In genomic region chrX:38327007-38327774, GRCh38 we compare ENCODE assay signal across 1 cellular context.
A peak's percentile ranks its signal among the peaks of the same experiment; 100 is the strongest.
TF ChIP-seq lines count a peak whose summit lies in the region.

A gene with protein sequence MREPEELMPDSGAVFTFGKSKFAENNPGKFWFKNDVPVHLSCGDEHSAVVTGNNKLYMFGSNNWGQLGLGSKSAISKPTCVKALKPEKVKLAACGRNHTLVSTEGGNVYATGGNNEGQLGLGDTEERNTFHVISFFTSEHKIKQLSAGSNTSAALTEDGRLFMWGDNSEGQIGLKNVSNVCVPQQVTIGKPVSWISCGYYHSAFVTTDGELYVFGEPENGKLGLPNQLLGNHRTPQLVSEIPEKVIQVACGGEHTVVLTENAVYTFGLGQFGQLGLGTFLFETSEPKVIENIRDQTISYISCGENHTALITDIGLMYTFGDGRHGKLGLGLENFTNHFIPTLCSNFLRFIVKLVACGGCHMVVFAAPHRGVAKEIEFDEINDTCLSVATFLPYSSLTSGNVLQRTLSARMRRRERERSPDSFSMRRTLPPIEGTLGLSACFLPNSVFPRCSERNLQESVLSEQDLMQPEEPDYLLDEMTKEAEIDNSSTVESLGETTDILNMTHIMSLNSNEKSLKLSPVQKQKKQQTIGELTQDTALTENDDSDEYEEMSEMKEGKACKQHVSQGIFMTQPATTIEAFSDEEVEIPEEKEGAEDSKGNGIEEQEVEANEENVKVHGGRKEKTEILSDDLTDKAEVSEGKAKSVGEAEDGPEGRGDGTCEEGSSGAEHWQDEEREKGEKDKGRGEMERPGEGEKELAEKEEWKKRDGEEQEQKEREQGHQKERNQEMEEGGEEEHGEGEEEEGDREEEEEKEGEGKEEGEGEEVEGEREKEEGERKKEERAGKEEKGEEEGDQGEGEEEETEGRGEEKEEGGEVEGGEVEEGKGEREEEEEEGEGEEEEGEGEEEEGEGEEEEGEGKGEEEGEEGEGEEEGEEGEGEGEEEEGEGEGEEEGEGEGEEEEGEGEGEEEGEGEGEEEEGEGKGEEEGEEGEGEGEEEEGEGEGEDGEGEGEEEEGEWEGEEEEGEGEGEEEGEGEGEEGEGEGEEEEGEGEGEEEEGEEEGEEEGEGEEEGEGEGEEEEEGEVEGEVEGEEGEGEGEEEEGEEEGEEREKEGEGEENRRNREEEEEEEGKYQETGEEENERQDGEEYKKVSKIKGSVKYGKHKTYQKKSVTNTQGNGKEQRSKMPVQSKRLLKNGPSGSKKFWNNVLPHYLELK (minus strand): TSS chrX:38327509. CDS start chrX:38327367, 142 bp downstream.

TF ChIP-seq in K562, 482 proteins besides CTCF, POLR2A, EP300 and RAD21 (continued from another document and continues in another):
- TF ChIP-seq, protein P1, sequence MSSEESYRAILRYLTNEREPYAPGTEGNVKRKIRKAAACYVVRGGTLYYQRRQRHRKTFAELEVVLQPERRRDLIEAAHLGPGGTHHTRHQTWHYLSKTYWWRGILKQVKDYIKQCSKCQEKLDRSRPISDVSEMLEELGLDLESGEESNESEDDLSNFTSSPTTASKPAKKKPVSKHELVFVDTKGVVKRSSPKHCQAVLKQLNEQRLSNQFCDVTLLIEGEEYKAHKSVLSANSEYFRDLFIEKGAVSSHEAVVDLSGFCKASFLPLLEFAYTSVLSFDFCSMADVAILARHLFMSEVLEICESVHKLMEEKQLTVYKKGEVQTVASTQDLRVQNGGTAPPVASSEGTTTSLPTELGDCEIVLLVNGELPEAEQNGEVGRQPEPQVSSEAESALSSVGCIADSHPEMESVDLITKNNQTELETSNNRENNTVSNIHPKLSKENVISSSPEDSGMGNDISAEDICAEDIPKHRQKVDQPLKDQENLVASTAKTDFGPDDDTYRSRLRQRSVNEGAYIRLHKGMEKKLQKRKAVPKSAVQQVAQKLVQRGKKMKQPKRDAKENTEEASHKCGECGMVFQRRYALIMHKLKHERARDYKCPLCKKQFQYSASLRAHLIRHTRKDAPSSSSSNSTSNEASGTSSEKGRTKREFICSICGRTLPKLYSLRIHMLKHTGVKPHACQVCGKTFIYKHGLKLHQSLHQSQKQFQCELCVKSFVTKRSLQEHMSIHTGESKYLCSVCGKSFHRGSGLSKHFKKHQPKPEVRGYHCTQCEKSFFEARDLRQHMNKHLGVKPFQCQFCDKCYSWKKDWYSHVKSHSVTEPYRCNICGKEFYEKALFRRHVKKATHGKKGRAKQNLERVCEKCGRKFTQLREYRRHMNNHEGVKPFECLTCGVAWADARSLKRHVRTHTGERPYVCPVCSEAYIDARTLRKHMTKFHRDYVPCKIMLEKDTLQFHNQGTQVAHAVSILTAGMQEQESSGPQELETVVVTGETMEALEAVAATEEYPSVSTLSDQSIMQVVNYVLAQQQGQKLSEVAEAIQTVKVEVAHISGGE (CRISPR knock-in tag; IDR thresholded peaks at IDR 0.05) = peak in 1 of 3 experiments; percentile 70; a peak in 2 of 6 replicates
- no peak for TF ChIP-seq HIVEP1 (CRISPR knock-in tag; IDR thresholded peaks at IDR 0.05)
- no peak for TF ChIP-seq ZBTB33 (CRISPR knock-in tag; IDR thresholded peaks at IDR 0.05)
- no peak for TF ChIP-seq ZNF324 (CRISPR knock-in tag; IDR thresholded peaks at IDR 0.05)
- no peak for TF ChIP-seq ZC3H8 (IDR thresholded peaks at IDR 0.05)
- no peak for TF ChIP-seq ZNF707 (CRISPR knock-in tag; conservative IDR thresholded peaks at IDR 0.05)
- TF ChIP-seq PHF21A (IDR thresholded peaks at IDR 0.05; ENCODE audit: borderline replicate concordance, low read depth) = no peak
- TF ChIP-seq JUN (IDR thresholded peaks at IDR 0.05; ENCODE audit: borderline replicate concordance, low read depth, low read length) = no peak
- TF ChIP-seq JUN (CRISPR knock-in tag; IDR thresholded peaks at IDR 0.05; ENCODE audit: borderline replicate concordance) = no peak
- TF ChIP-seq, protein P2, sequence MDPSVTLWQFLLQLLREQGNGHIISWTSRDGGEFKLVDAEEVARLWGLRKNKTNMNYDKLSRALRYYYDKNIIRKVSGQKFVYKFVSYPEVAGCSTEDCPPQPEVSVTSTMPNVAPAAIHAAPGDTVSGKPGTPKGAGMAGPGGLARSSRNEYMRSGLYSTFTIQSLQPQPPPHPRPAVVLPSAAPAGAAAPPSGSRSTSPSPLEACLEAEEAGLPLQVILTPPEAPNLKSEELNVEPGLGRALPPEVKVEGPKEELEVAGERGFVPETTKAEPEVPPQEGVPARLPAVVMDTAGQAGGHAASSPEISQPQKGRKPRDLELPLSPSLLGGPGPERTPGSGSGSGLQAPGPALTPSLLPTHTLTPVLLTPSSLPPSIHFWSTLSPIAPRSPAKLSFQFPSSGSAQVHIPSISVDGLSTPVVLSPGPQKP (CRISPR knock-in tag; IDR thresholded peaks at IDR 0.05) = no peak
- no peak for TF ChIP-seq NFATC3 (IDR thresholded peaks at IDR 0.05)
- TF ChIP-seq, protein P3, sequence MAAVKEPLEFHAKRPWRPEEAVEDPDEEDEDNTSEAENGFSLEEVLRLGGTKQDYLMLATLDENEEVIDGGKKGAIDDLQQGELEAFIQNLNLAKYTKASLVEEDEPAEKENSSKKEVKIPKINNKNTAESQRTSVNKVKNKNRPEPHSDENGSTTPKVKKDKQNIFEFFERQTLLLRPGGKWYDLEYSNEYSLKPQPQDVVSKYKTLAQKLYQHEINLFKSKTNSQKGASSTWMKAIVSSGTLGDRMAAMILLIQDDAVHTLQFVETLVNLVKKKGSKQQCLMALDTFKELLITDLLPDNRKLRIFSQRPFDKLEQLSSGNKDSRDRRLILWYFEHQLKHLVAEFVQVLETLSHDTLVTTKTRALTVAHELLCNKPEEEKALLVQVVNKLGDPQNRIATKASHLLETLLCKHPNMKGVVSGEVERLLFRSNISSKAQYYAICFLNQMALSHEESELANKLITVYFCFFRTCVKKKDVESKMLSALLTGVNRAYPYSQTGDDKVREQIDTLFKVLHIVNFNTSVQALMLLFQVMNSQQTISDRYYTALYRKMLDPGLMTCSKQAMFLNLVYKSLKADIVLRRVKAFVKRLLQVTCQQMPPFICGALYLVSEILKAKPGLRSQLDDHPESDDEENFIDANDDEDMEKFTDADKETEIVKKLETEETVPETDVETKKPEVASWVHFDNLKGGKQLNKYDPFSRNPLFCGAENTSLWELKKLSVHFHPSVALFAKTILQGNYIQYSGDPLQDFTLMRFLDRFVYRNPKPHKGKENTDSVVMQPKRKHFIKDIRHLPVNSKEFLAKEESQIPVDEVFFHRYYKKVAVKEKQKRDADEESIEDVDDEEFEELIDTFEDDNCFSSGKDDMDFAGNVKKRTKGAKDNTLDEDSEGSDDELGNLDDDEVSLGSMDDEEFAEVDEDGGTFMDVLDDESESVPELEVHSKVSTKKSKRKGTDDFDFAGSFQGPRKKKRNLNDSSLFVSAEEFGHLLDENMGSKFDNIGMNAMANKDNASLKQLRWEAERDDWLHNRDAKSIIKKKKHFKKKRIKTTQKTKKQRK (IDR thresholded peaks at IDR 0.05; ENCODE audit: borderline replicate concordance, low read depth, low read length) = no peak
- TF ChIP-seq TBL1XR1 (IDR thresholded peaks at IDR 0.05; ENCODE audit: low read length in 2 of 2) = no peak
- no peak for TF ChIP-seq PCBP2 (IDR thresholded peaks at IDR 0.05; ENCODE audit: low read depth, low read length, poor library complexity, severe bottlenecking)
- TF ChIP-seq NR4A1 (CRISPR knock-in tag; IDR thresholded peaks at IDR 0.05) = no peak
- TF ChIP-seq NR4A1 (tag; IDR thresholded peaks at IDR 0.05) = no peak
- no peak for TF ChIP-seq ETS2 (tag; IDR thresholded peaks at IDR 0.05; ENCODE audit: borderline replicate concordance, poor library complexity, severe bottlenecking)
- TF ChIP-seq NFRKB (IDR thresholded peaks at IDR 0.05; ENCODE audit: low read depth) = no peak
- no peak for TF ChIP-seq ZNF696 (CRISPR knock-in tag; conservative IDR thresholded peaks at IDR 0.05)
- no peak for TF ChIP-seq SMAD4 (CRISPR knock-in tag; conservative IDR thresholded peaks at IDR 0.05)
- no peak for TF ChIP-seq CHAMP1 (IDR thresholded peaks at IDR 0.05)
- no peak for TF ChIP-seq ZNF197 (CRISPR knock-in tag; IDR thresholded peaks at IDR 0.05; ENCODE audit: low read depth)
- no peak for TF ChIP-seq RBBP5 (IDR thresholded peaks at IDR 0.05; ENCODE audit: borderline replicate concordance, insufficient read depth, low read length, poor library complexity, severe bottlenecking)
- peak; percentile 92 for TF ChIP-seq ELF1 (tag; IDR thresholded peaks at IDR 0.05)
- no peak for TF ChIP-seq MLX (CRISPR knock-in tag; conservative IDR thresholded peaks at IDR 0.05)
- TF ChIP-seq SAP30 (IDR thresholded peaks at IDR 0.05; ENCODE audit: borderline replicate concordance, insufficient read depth, low read depth, low read length, poor library complexity, severe bottlenecking) = peak; percentile 88
- no peak for TF ChIP-seq SP2 (IDR thresholded peaks at IDR 0.05; ENCODE audit: extremely low read depth, low read depth, low read length, poor library complexity, severe bottlenecking)
- no peak for TF ChIP-seq BRF2 (IDR thresholded peaks at IDR 0.05; ENCODE audit: borderline replicate concordance, insufficient read depth, insufficient read length)
- no peak for TF ChIP-seq ZNF780A (CRISPR knock-in tag; IDR thresholded peaks at IDR 0.05)
- no peak for TF ChIP-seq SREBF1 (IDR thresholded peaks at IDR 0.05; ENCODE audit: borderline replicate concordance, low read depth, low read length)
- TF ChIP-seq, protein P4, sequence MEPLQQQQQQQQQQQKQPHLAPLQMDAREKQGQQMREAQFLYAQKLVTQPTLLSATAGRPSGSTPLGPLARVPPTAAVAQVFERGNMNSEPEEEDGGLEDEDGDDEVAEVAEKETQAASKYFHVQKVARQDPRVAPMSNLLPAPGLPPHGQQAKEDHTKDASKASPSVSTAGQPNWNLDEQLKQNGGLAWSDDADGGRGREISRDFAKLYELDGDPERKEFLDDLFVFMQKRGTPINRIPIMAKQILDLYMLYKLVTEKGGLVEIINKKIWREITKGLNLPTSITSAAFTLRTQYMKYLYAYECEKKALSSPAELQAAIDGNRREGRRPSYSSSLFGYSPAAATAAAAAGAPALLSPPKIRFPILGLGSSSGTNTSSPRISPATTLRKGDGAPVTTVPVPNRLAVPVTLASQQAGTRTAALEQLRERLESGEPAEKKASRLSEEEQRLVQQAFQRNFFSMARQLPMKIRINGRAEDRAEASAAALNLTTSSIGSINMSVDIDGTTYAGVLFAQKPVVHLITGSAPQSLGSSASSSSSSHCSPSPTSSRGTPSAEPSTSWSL (CRISPR knock-in tag; IDR thresholded peaks at IDR 0.05; ENCODE audit: borderline replicate concordance) = no peak
- TF ChIP-seq KLF10 (CRISPR knock-in tag; IDR thresholded peaks at IDR 0.05) = no peak
